ENCODE assay signal across 36 cellular contexts in the genomic region with DNA sequence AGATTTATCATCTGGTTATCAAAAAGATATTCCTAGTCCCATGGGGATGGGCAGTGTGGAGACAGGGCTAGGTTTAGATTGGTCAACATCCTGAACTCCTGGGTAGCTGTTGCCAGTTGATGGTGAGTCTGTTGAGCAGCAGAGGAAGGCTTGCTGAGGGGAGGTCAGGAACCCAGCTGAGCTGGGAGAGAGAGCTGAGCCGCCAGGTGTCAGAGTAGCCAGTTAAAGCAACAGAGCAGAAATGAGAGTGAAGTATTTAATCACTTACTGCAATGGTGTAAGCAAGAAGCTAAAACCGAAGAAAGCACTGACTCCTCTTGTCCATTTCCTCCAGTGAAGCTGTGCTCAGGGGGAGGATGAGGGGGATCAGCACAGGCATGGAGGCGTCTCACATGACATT. TPM values are rescaled to one million over a fixed set of nuclear protein-coding genes. Genes with fewer than 3 reads are reported as not detected.
"Had no signal": no experiment of that assay in that cellular context is flagged by ENCODE, and none has a peak within 500 bp of the region (broad histone marks: within the 10 kb centered on the region; RNA-seq: fewer than 3 reads in every experiment).

No MANE protein-coding gene starts in this region.

- H3K27ac Mint-ChIP-seq: activated CD4-positive, alpha-beta T cell treated with anti-CD3 and anti-CD28 coated beads, Interleukin-2, amount 10 ng/mL, durations not matched to agents 24 days and 14 days; activated CD8-positive, alpha-beta T cell treated with anti-CD3 and anti-CD28 coated beads for 36 hours; activated naive CD8-positive, alpha-beta T cell treated with anti-CD3 and anti-CD28 coated beads for 36 hours; activated T-cell treated with anti-CD3 and anti-CD28 coated beads, Interleukin-2, amount 50 U/mL, for 72 hours; activated T-helper 17 cell treated with anti-CD3 and anti-CD28 coated beads, Interleukin-2, amount 50 U/mL, for 72 hours had no signal

- ATAC-seq: activated CD8-positive, alpha-beta T cell treated with anti-CD3 and anti-CD28 coated beads for 36 hours; activated T-cell treated with anti-CD3 and anti-CD28 coated beads, Interleukin-2, amount 50 U/mL, for 72 hours; activated T-helper 17 cell treated with anti-CD3 and anti-CD28 coated beads, Interleukin-2, amount 50 U/mL, for 72 hours; PC-3; SK-N-SH treated with all-trans-retinoic acid at 6 μM for 48 hours had no signal

- DNase-seq: activated CD4-positive, alpha-beta T cell treated with anti-CD3 and anti-CD28 coated beads, Interleukin-2, amount 10 ng/mL, durations not matched to agents 24 days and 14 days; activated CD4-positive, alpha-beta T cell treated with anti-CD3 and anti-CD28 coated beads, Interleukin-2, amount 50 U/mL, for 4 hours; activated CD8-positive, alpha-beta T cell treated with anti-CD3 and anti-CD28 coated beads for 36 hours; activated effector memory CD4-positive, alpha-beta T cell treated with anti-CD3 and anti-CD28 coated beads, Interleukin-2, amount 50 U/mL, for 16 hours; activated naive CD4-positive, alpha-beta T cell; activated naive CD4-positive, alpha-beta T cell treated with anti-CD3 and anti-CD28 coated beads, Interleukin-2, amount 50 U/mL, for 16 hours; activated naive CD8-positive, alpha-beta T cell treated with anti-CD3 and anti-CD28 coated beads for 36 hours; activated T-cell treated with anti-CD3 and anti-CD28 coated beads, Interleukin-2, amount 50 U/mL, for 1 hour; activated T-cell treated with anti-CD3 and anti-CD28 coated beads, Interleukin-2, amount 50 U/mL, for 72 hours; amniotic stem cell; aorta; brain microvascular endothelial cell; MM.1S; MV-4-11; NCI-H1092; NCI-H1436 treated with DMSO at 0.1 percent for 48 hours; NCI-H1694 treated with DMSO at 0.1 percent for 48 hours; NCI-H2029; NCI-H345; NCI-H524 treated with DMSO at 0.1 percent for 48 hours; NK-92 treated with Interleukin-12 subunit alpha and Interleukin-12 subunit beta, amount 100 ng/mL, for 24 hours; PC-3; Peyer's patch; RPMI8226; SIG-M5; SW 1271; T1000 had no signal

- H3K4me3 ChIP-seq: Peyer's patch had no signal

- H3K4me1 ChIP-seq: Peyer's patch had no signal

- H3K27me3 Mint-ChIP-seq: activated CD4-positive, alpha-beta T cell treated with anti-CD3 and anti-CD28 coated beads, Interleukin-2, amount 10 ng/mL, durations not matched to agents 24 days and 14 days; activated CD8-positive, alpha-beta T cell treated with anti-CD3 and anti-CD28 coated beads for 36 hours; activated naive CD8-positive, alpha-beta T cell treated with anti-CD3 and anti-CD28 coated beads for 36 hours had no signal

- H3K9me3 Mint-ChIP-seq: activated CD4-positive, alpha-beta T cell treated with anti-CD3 and anti-CD28 coated beads, Interleukin-2, amount 10 ng/mL, durations not matched to agents 24 days and 14 days; activated CD8-positive, alpha-beta T cell treated with anti-CD3 and anti-CD28 coated beads for 36 hours; activated naive CD8-positive, alpha-beta T cell treated with anti-CD3 and anti-CD28 coated beads for 36 hours; activated T-cell treated with anti-CD3 and anti-CD28 coated beads, Interleukin-2, amount 50 U/mL, for 72 hours; activated T-helper 17 cell treated with anti-CD3 and anti-CD28 coated beads, Interleukin-2, amount 50 U/mL, for 72 hours had no signal

- H3K4me3 Mint-ChIP-seq: activated CD4-positive, alpha-beta T cell treated with anti-CD3 and anti-CD28 coated beads, Interleukin-2, amount 10 ng/mL, durations not matched to agents 24 days and 14 days; activated CD8-positive, alpha-beta T cell treated with anti-CD3 and anti-CD28 coated beads for 36 hours; activated naive CD8-positive, alpha-beta T cell treated with anti-CD3 and anti-CD28 coated beads for 36 hours; activated T-cell treated with anti-CD3 and anti-CD28 coated beads, Interleukin-2, amount 50 U/mL, for 72 hours; activated T-helper 17 cell treated with anti-CD3 and anti-CD28 coated beads, Interleukin-2, amount 50 U/mL, for 72 hours had no signal

- H3K27ac ChIP-seq: brain microvascular endothelial cell, KMS-11, Peyer's patch had no signal

- H3K9me3 ChIP-seq: Peyer's patch had no signal

- H3K9ac ChIP-seq: KMS-11 had no signal

- H3K27me3 ChIP-seq: brain microvascular endothelial cell, Peyer's patch had no signal

- H3K4me1 Mint-ChIP-seq: activated CD4-positive, alpha-beta T cell treated with anti-CD3 and anti-CD28 coated beads, Interleukin-2, amount 10 ng/mL, durations not matched to agents 24 days and 14 days; activated naive CD8-positive, alpha-beta T cell treated with anti-CD3 and anti-CD28 coated beads for 36 hours; activated T-helper 17 cell treated with anti-CD3 and anti-CD28 coated beads, Interleukin-2, amount 50 U/mL, for 72 hours had no signal

- H3K36me3 ChIP-seq: brain microvascular endothelial cell, Peyer's patch had no signal

- H3K36me3 Mint-ChIP-seq: activated naive CD8-positive, alpha-beta T cell treated with anti-CD3 and anti-CD28 coated beads for 36 hours had no signal

- H3K4me2 ChIP-seq: KMS-11 had no signal

RNA-seq across cellular contexts. Expression of gene SMYD1, which starts 29.6 kb away (rescaled TPM):
- total RNA-seq: activated CD4-positive, alpha-beta T cell treated with anti-CD3 and anti-CD28 coated beads, Interleukin-2, amount 10 ng/mL, durations not matched to agents 24 days and 14 days; activated CD8-positive, alpha-beta memory T cell treated with anti-CD3 and anti-CD28 coated beads for 36 hours; activated CD8-positive, alpha-beta T cell treated with anti-CD3 and anti-CD28 coated beads for 36 hours; activated naive CD8-positive, alpha-beta T cell treated with anti-CD3 and anti-CD28 coated beads for 36 hours; activated T-cell treated with anti-CD3 and anti-CD28 coated beads, Interleukin-2, amount 50 U/mL, for 72 hours; activated T-helper 17 cell treated with anti-CD3 and anti-CD28 coated beads, Interleukin-2, amount 50 U/mL, for 72 hours; aorta; NCI-H460; PC-3; T-helper 1 cell treated with Interleukin-12 subunit alpha and Interleukin-12 subunit beta and Interleukin-4 antibody, amounts not matched to agents 30 ng/mL and 1 ng/mL, for 36 hours; T-helper 2 cell treated with Interferon-gamma antibody and Interleukin-4, amounts not matched to agents 100 ng/mL and 5 ng/mL, for 36 hours had no signal

RNA-seq across cellular contexts. Expression of gene FABP1, which starts 30.7 kb away (rescaled TPM):
- total RNA-seq: activated CD4-positive, alpha-beta T cell treated with anti-CD3 and anti-CD28 coated beads, Interleukin-2, amount 10 ng/mL, durations not matched to agents 24 days and 14 days; activated CD8-positive, alpha-beta memory T cell treated with anti-CD3 and anti-CD28 coated beads for 36 hours; activated CD8-positive, alpha-beta T cell treated with anti-CD3 and anti-CD28 coated beads for 36 hours; activated naive CD8-positive, alpha-beta T cell treated with anti-CD3 and anti-CD28 coated beads for 36 hours; activated T-cell treated with anti-CD3 and anti-CD28 coated beads, Interleukin-2, amount 50 U/mL, for 72 hours; activated T-helper 17 cell treated with anti-CD3 and anti-CD28 coated beads, Interleukin-2, amount 50 U/mL, for 72 hours; aorta; LHCN-M2; NCI-H460; PC-3; SK-MEL-5; T-helper 1 cell treated with Interleukin-12 subunit alpha and Interleukin-12 subunit beta and Interleukin-4 antibody, amounts not matched to agents 30 ng/mL and 1 ng/mL, for 36 hours; T-helper 2 cell treated with Interferon-gamma antibody and Interleukin-4, amounts not matched to agents 100 ng/mL and 5 ng/mL, for 36 hours had no signal
